19 cellular contexts compared by ENCODE assay signal in the genomic region with DNA sequence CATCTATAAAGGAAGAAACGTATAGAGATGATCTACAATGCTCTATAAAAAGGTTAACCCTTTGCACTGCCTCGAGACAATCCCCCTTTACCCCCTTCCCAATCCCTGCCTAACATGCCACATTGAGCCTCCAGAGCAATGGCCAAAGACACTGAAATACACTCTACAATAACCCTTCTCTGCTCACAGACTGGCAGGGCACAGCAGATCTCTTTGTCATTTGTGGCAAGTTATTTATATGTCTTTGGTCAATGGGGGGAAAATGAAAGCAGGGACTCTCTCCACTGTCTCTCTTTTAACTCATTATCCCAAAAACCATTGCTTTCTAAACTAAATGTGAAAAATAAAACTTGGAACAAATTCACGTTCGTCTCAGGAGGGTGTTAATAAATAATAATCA.
"Had no signal": no experiment of that assay in that cellular context is flagged by ENCODE, and none has a peak within 500 bp of the region (broad histone marks: within the 10 kb centered on the region; RNA-seq: fewer than 3 reads in every experiment).

No MANE protein-coding gene starts in this region.

- ATAC-seq: activated T-helper 17 cell treated with anti-CD3 and anti-CD28 coated beads, Interleukin-2, amount 50 U/mL, for 72 hours; left lung; natural killer cell; T-cell had no signal

- H3K9me3 ChIP-seq: breast epithelium, left lung, tibial nerve had no signal

- H3K27ac ChIP-seq: breast epithelium, coronary artery, epithelial cell of prostate, left lung had no signal

- H3K4me3 Mint-ChIP-seq: activated naive CD8-positive, alpha-beta T cell treated with anti-CD3 and anti-CD28 coated beads for 36 hours; activated T-cell treated with anti-CD3 and anti-CD28 coated beads, Interleukin-2, amount 50 U/mL, for 24 hours; activated T-helper 17 cell treated with anti-CD3 and anti-CD28 coated beads, Interleukin-2, amount 50 U/mL, for 72 hours; natural killer cell; stimulated activated naive CD8-positive, alpha-beta T cell treated with anti-CD3 and anti-CD28 coated beads, Interleukin-15, Interleukin-2, amounts not matched to agents 100 ng/mL and 50 ng/mL, for 24 hours; T-cell; T-helper 2 cell treated with Interferon-gamma antibody and Interleukin-4, amounts not matched to agents 5 μg/mL and 100 μg/mL, for 36 hours had no signal

- H3K4me3 ChIP-seq: breast epithelium, coronary artery, left lung, lung, tibial nerve had no signal

- DNase-seq: activated CD4-positive, alpha-beta T cell treated with anti-CD3 and anti-CD28 coated beads, Interleukin-2, amount 50 U/mL, for 4 hours; activated CD8-positive, alpha-beta memory T cell treated with anti-CD3 and anti-CD28 coated beads for 24 hours; activated CD8-positive, alpha-beta memory T cell treated with anti-CD3 and anti-CD28 coated beads, Interleukin-2, amount 50 U/mL, for 4 hours; activated naive CD8-positive, alpha-beta T cell treated with anti-CD3 and anti-CD28 coated beads for 36 hours; activated T-cell treated with anti-CD3 and anti-CD28 coated beads, Interleukin-2, amount 50 U/mL, for 24 hours; kidney glomerular epithelial cell; left lung; natural killer cell; stimulated activated CD4-positive, alpha-beta T cell treated with anti-CD3 and anti-CD28 coated beads, Interleukin-4, amount 100 ng/mL, for 4 hours; T-cell had no signal

- H3K27ac Mint-ChIP-seq: activated naive CD8-positive, alpha-beta T cell treated with anti-CD3 and anti-CD28 coated beads for 36 hours; activated T-cell treated with anti-CD3 and anti-CD28 coated beads, Interleukin-2, amount 50 U/mL, for 24 hours; activated T-helper 17 cell treated with anti-CD3 and anti-CD28 coated beads, Interleukin-2, amount 50 U/mL, for 72 hours; natural killer cell; progenitor cell of endocrine pancreas; stimulated activated naive CD8-positive, alpha-beta T cell treated with anti-CD3 and anti-CD28 coated beads, Interleukin-15, Interleukin-2, amounts not matched to agents 100 ng/mL and 50 ng/mL, for 24 hours; T-cell; T-helper 2 cell treated with Interferon-gamma antibody and Interleukin-4, amounts not matched to agents 5 μg/mL and 100 μg/mL, for 36 hours had no signal

- H3K27me3 ChIP-seq: breast epithelium, tibial nerve had no signal

- H3K9me3 Mint-ChIP-seq: activated naive CD8-positive, alpha-beta T cell treated with anti-CD3 and anti-CD28 coated beads for 36 hours; activated T-cell treated with anti-CD3 and anti-CD28 coated beads, Interleukin-2, amount 50 U/mL, for 24 hours; activated T-helper 17 cell treated with anti-CD3 and anti-CD28 coated beads, Interleukin-2, amount 50 U/mL, for 72 hours; natural killer cell; stimulated activated naive CD8-positive, alpha-beta T cell treated with anti-CD3 and anti-CD28 coated beads, Interleukin-15, Interleukin-2, amounts not matched to agents 100 ng/mL and 50 ng/mL, for 24 hours; T-cell; T-helper 2 cell treated with Interferon-gamma antibody and Interleukin-4, amounts not matched to agents 5 μg/mL and 100 μg/mL, for 36 hours had no signal

- H3K27me3 Mint-ChIP-seq: activated naive CD8-positive, alpha-beta T cell treated with anti-CD3 and anti-CD28 coated beads for 36 hours; activated T-helper 17 cell treated with anti-CD3 and anti-CD28 coated beads, Interleukin-2, amount 50 U/mL, for 72 hours; progenitor cell of endocrine pancreas; T-cell had no signal
